3 cellular contexts compared by ENCODE assay signal in the genomic region with DNA sequence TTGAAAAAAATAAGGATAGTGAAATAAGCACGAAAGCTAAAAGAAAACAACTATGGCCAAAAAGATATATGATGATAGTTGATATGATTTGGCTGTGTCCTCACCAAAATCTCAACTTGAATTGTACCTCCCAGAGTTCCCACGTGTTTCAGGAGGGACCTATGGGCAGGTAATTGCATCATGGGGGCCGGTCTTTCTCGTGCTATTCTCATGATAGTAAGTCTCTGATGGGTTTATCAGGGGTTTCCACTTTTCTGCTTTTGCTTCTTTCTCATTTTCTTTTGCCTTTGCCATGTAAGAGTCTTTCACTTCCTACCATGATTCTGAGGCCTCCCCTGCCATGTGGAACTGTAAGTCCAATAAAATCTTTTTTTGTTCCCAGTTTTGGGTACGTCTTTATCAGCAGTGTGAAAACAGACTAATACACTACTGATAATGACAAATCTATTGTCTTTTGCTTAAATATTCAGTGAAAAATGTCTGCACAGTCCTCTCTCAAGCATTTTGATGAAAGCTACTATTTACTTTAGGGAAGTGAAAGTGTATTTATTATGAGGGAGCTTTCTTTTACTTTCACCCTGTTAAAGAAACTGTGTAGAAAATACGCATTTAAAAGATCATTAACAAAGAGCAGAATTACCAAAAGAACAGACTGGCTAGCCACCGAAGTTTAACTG.
TF ChIP-seq lines count a peak whose summit lies in the region.

No MANE protein-coding gene starts in this region.

TF ChIP-seq in HepG2, 621 proteins besides CTCF, POLR2A, EP300 and RAD21:
- TF ChIP-seq, protein P1, sequence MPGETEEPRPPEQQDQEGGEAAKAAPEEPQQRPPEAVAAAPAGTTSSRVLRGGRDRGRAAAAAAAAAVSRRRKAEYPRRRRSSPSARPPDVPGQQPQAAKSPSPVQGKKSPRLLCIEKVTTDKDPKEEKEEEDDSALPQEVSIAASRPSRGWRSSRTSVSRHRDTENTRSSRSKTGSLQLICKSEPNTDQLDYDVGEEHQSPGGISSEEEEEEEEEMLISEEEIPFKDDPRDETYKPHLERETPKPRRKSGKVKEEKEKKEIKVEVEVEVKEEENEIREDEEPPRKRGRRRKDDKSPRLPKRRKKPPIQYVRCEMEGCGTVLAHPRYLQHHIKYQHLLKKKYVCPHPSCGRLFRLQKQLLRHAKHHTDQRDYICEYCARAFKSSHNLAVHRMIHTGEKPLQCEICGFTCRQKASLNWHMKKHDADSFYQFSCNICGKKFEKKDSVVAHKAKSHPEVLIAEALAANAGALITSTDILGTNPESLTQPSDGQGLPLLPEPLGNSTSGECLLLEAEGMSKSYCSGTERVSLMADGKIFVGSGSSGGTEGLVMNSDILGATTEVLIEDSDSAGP (CRISPR knock-in tag; IDR thresholded peaks at IDR 0.05; ENCODE audit: borderline replicate concordance): no peak
- TF ChIP-seq ZNF883 (CRISPR knock-in tag; IDR thresholded peaks at IDR 0.05; ENCODE audit: not compliant biosample characterization): no peak
- TF ChIP-seq ZNF331 (CRISPR knock-in tag; IDR thresholded peaks at IDR 0.05): no peak
- no peak for TF ChIP-seq HOXA9 (CRISPR knock-in tag; IDR thresholded peaks at IDR 0.05; ENCODE audit: borderline replicate concordance)
- TF ChIP-seq RBM39 (IDR thresholded peaks at IDR 0.05; ENCODE audit: low read depth, low read length, poor library complexity, severe bottlenecking): no peak
- TF ChIP-seq, protein P2, sequence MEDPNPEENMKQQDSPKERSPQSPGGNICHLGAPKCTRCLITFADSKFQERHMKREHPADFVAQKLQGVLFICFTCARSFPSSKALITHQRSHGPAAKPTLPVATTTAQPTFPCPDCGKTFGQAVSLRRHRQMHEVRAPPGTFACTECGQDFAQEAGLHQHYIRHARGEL (CRISPR knock-in tag; IDR thresholded peaks at IDR 0.05): no peak
- TF ChIP-seq RAD51 (IDR thresholded peaks at IDR 0.05; ENCODE audit: borderline replicate concordance): no peak
- no peak for TF ChIP-seq ESRRA (CRISPR knock-in tag; IDR thresholded peaks at IDR 0.05; ENCODE audit: low read depth)
- TF ChIP-seq ZNF724P (CRISPR knock-in tag; IDR thresholded peaks at IDR 0.05; ENCODE audit: borderline replicate concordance): no peak
- no peak for TF ChIP-seq MAF1 (CRISPR knock-in tag; IDR thresholded peaks at IDR 0.05; ENCODE audit: borderline replicate concordance)
- no peak for TF ChIP-seq ZZZ3 (CRISPR knock-in tag; IDR thresholded peaks at IDR 0.05; ENCODE audit: borderline replicate concordance)

TF ChIP-seq in GM23338, 12 proteins besides CTCF, POLR2A, EP300 and RAD21:
- TF ChIP-seq, protein P3, sequence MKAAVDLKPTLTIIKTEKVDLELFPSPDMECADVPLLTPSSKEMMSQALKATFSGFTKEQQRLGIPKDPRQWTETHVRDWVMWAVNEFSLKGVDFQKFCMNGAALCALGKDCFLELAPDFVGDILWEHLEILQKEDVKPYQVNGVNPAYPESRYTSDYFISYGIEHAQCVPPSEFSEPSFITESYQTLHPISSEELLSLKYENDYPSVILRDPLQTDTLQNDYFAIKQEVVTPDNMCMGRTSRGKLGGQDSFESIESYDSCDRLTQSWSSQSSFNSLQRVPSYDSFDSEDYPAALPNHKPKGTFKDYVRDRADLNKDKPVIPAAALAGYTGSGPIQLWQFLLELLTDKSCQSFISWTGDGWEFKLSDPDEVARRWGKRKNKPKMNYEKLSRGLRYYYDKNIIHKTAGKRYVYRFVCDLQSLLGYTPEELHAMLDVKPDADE (IDR thresholded peaks at IDR 0.05): no peak

TF ChIP-seq in H1, 55 proteins besides CTCF, POLR2A, EP300 and RAD21:
- TF ChIP-seq, protein P4, sequence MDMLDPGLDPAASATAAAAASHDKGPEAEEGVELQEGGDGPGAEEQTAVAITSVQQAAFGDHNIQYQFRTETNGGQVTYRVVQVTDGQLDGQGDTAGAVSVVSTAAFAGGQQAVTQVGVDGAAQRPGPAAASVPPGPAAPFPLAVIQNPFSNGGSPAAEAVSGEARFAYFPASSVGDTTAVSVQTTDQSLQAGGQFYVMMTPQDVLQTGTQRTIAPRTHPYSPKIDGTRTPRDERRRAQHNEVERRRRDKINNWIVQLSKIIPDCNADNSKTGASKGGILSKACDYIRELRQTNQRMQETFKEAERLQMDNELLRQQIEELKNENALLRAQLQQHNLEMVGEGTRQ (IDR thresholded peaks at IDR 0.05; ENCODE audit: low read length): no peak
- TF ChIP-seq, protein P5, sequence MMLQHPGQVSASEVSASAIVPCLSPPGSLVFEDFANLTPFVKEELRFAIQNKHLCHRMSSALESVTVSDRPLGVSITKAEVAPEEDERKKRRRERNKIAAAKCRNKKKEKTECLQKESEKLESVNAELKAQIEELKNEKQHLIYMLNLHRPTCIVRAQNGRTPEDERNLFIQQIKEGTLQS (IDR thresholded peaks at IDR 0.05; ENCODE audit: insufficient read depth, low read depth, low read length): no peak
- TF ChIP-seq, protein P6, sequence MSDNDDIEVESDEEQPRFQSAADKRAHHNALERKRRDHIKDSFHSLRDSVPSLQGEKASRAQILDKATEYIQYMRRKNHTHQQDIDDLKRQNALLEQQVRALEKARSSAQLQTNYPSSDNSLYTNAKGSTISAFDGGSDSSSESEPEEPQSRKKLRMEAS (IDR thresholded peaks at IDR 0.05): no peak
- TF ChIP-seq TBP (IDR thresholded peaks at IDR 0.05; ENCODE audit: low read depth, low read length) (no peak), MAFK (IDR thresholded peaks at IDR 0.05; ENCODE audit: low read depth, low read length) (no peak), CEBPB (IDR thresholded peaks at IDR 0.05; ENCODE audit: low read depth, low read length) (peak; percentile 25; the same call in 1 of the 2 replicates), FOSL1 (IDR thresholded peaks at IDR 0.05; ENCODE audit: insufficient read depth, low read depth, low read length) (no peak), SIN3A (conservative IDR thresholded peaks at IDR 0.05 in 1 of 2, IDR thresholded peaks at IDR 0.05 in 1 of 2; ENCODE audit: low read depth in 1 of 2, low read length in 2 of 2) (no peak)
